In genomic region chr13:78309497-78310180, GRCh38 we compare ENCODE assay signal across 18 cellular contexts.
DNase-seq lines count a peak whose midpoint lies in the region; ATAC-seq, FAIRE-seq and TF ChIP-seq lines count a peak whose summit lies in the region.
"Had no signal": no experiment of that assay in that cellular context is flagged by ENCODE, and none has a peak within 500 bp of the region (broad histone marks: within the 10 kb centered on the region; RNA-seq: fewer than 3 reads in every experiment).

No MANE protein-coding gene starts in this region.

- in situ Hi-C loops in HepG2 (cut with HindIII; ENCODE audit: extremely low pct_ligation_motif_present, low pct_unique_long_range_greater_than_20kb), result no loop called here

- CTCF ChIA-PET in HepG2 (lab: Yijun Ruan, JAX; ENCODE audit: low intra/inter-chr PET ratio, low total read pairs), result no interaction called here

- ATAC-seq in right lobe of liver (peak in 3 of 4 donors; percentile 56 to 93 (median 59)), HepG2 (no peak), HG02623 (IDR thresholded peaks at IDR 0.05; ENCODE audit: unreplicated experiment) (peak; percentile 67), HG03378 (IDR thresholded peaks at IDR 0.05; ENCODE audit: unreplicated experiment) (peak; percentile 88), Right ventricle myocardium inferior (no peak)
- no peak for ATAC-seq in activated T-cell treated with anti-CD3 and anti-CD28 coated beads, Interleukin-2, amount 50 U/mL, for 4 hours

- H3K27me3 Mint-ChIP-seq in activated T-cell treated with anti-CD3 and anti-CD28 coated beads, Interleukin-2, amount 50 U/mL, for 4 hours (ENCODE audit: low read depth), result peaks cover 2% of the 10 kb centered on the region

- no peak overlapping the region for H3K4me3 Mint-ChIP-seq in activated T-cell treated with anti-CD3 and anti-CD28 coated beads, Interleukin-2, amount 50 U/mL, for 4 hours
- H3K4me3 Mint-ChIP-seq: activated naive CD8-positive, alpha-beta T cell treated with anti-CD3 and anti-CD28 coated beads, Interleukin-2, amount 10 ng/mL, durations not matched to agents 7 days and 5 days had no signal

- no peaks in the 10 kb centered on the region for H3K4me1 Mint-ChIP-seq in activated T-cell treated with anti-CD3 and anti-CD28 coated beads, Interleukin-2, amount 50 U/mL, for 4 hours (ENCODE audit: low read depth)
- H3K4me1 Mint-ChIP-seq: activated naive CD8-positive, alpha-beta T cell treated with anti-CD3 and anti-CD28 coated beads, Interleukin-2, amount 10 ng/mL, durations not matched to agents 7 days and 5 days had no signal

- intact Hi-C loops in right lobe of liver (cut with DNase I), result no loop called here
- intact Hi-C loops in HepG2 (cut with micrococcal nuclease; ENCODE audit: unreplicated experiment), result no loop called here
- intact Hi-C loops in Right ventricle myocardium inferior (cut with DNase I), result no loop called here

- no peak overlapping the region for H3K9ac ChIP-seq in HepG2 (ENCODE audit: insufficient read depth, low read depth, low read length)

- TF ChIP-seq CTCF in right lobe of liver (IDR thresholded peaks at IDR 0.05), result no peak
- TF ChIP-seq CTCF in HepG2 (CRISPR knock-in tag; IDR thresholded peaks at IDR 0.05), result no peak

- H3K9me3 ChIP-seq in right lobe of liver (no peaks in the 10 kb centered on the region), HepG2 (ENCODE audit: low read length) (no peaks in the 10 kb centered on the region)
- H3K9me3 ChIP-seq: spleen, transverse colon had no signal

- WGBS in right lobe of liver (ENCODE audit: insufficient coverage, low coverage, low lambda C conversion rate, missing lambda C conversion rate), result 54% methylated on average over 4 of the region's 4 CpGs
- WGBS in HepG2 (ENCODE audit: low lambda C conversion rate), result 2% methylated on average over 4 of the region's 4 CpGs

- no peaks in the 10 kb centered on the region for H3K79me2 ChIP-seq in HepG2 (ENCODE audit: insufficient read depth, low read length)

- no peak for TF ChIP-seq RAD21 in HepG2 (CRISPR knock-in tag; IDR thresholded peaks at IDR 0.05)

- no peak for DNase-seq in right lobe of liver
- DNase-seq in HepG2 (ENCODE audit: low spot score), result no peak
- no peak for DNase-seq in Right ventricle myocardium inferior (ENCODE audit: missing footprints)
- no peak for DNase-seq in activated T-cell treated with anti-CD3 and anti-CD28 coated beads, Interleukin-2, amount 50 U/mL, for 4 hours
- no peak for DNase-seq in activated T-cell treated with anti-CD3 and anti-CD28 coated beads, Interleukin-2, amount 50 U/mL, for 48 hours
- DNase-seq in ureter (ENCODE audit: low spot score), result no peak
- DNase-seq: 8988T; activated naive CD8-positive, alpha-beta T cell treated with anti-CD3 and anti-CD28 coated beads, Interleukin-2, amount 10 ng/mL, durations not matched to agents 7 days and 5 days; IMR-90; NCI-H1436; NCI-H524 treated with DMSO at 0.1 percent for 48 hours; Right ventricle myocardium superior; spleen; transverse colon had no signal

- H3K4me1 ChIP-seq in right lobe of liver (no peaks in the 10 kb centered on the region), HepG2 (ENCODE audit: insufficient read depth, low read length) (no peaks in the 10 kb centered on the region)
- H3K4me1 ChIP-seq: spleen, transverse colon had no signal

- no peak overlapping the region for H3K27ac ChIP-seq in right lobe of liver
- no peak overlapping the region for H3K27ac ChIP-seq in HepG2 (ENCODE audit: extremely low read length, insufficient read depth, low read length)
- H3K27ac ChIP-seq: spleen, transverse colon had no signal

- no peak for TF ChIP-seq EP300 in HepG2 (IDR thresholded peaks at IDR 0.05; ENCODE audit: low read depth in 2 of 2, low read length in 2 of 2)
- no peak for TF ChIP-seq EP300 in HepG2 (CRISPR knock-in tag; IDR thresholded peaks at IDR 0.05; ENCODE audit: borderline replicate concordance)

- no peaks in the 10 kb centered on the region for H3K9me3 Mint-ChIP-seq in activated T-cell treated with anti-CD3 and anti-CD28 coated beads, Interleukin-2, amount 50 U/mL, for 4 hours
- H3K9me3 Mint-ChIP-seq: activated naive CD8-positive, alpha-beta T cell treated with anti-CD3 and anti-CD28 coated beads, Interleukin-2, amount 10 ng/mL, durations not matched to agents 7 days and 5 days had no signal

- H4K20me1 ChIP-seq in HepG2 (ENCODE audit: insufficient read depth, low read length), result no peaks in the 10 kb centered on the region

- H3K4me2 ChIP-seq in HepG2 (ENCODE audit: low read depth, low read length), result no peak overlapping the region

- H3K36me3 Mint-ChIP-seq in activated T-cell treated with anti-CD3 and anti-CD28 coated beads, Interleukin-2, amount 50 U/mL, for 4 hours (ENCODE audit: insufficient read depth), result no peaks in the 10 kb centered on the region
- H3K36me3 Mint-ChIP-seq: activated naive CD8-positive, alpha-beta T cell treated with anti-CD3 and anti-CD28 coated beads, Interleukin-2, amount 10 ng/mL, durations not matched to agents 7 days and 5 days had no signal

- BruUV-seq in HepG2 (replicated peaks; lab: Mats Ljungman, UMichigan), result no TSS peak

- no peak for TF ChIP-seq POLR2A in right lobe of liver (IDR thresholded peaks at IDR 0.05)
- no peak for TF ChIP-seq POLR2A in HepG2 (IDR thresholded peaks at IDR 0.05; ENCODE audit: insufficient read depth in 1 of 2, low read depth in 2 of 2, low read length in 2 of 2)

- FAIRE-seq in HepG2 (lab: Jason Lieb, UNC), result no peak
- FAIRE-seq: colon, H54 had no signal

- H3K27me3 ChIP-seq in right lobe of liver, result no peaks in the 10 kb centered on the region
- H3K27me3 ChIP-seq in HepG2 (ENCODE audit: control insufficient read depth in 1 of 2, insufficient read depth in 2 of 2, low read length in 2 of 2), result no peaks in the 10 kb centered on the region
- H3K27me3 ChIP-seq: spleen, transverse colon had no signal

- H3K36me3 ChIP-seq in right lobe of liver, result no peaks in the 10 kb centered on the region
- no peaks in the 10 kb centered on the region for H3K36me3 ChIP-seq in HepG2 (replicated peaks in 1 of 2; ENCODE audit: control insufficient read depth in 1 of 2, insufficient read depth in 2 of 2, low read length in 2 of 2)
- H3K36me3 ChIP-seq: spleen, transverse colon had no signal

- no peak overlapping the region for H2AFZ ChIP-seq in HepG2 (ENCODE audit: low read length)

- POLR2A ChIA-PET in HepG2 (lab: Yijun Ruan, JAX), result no interaction called here

- H3K4me3 ChIP-seq in right lobe of liver (no peak overlapping the region), HepG2 (replicated peaks in 1 of 3; ENCODE audit: insufficient read depth in 1 of 3, low read depth in 2 of 3, low read length in 3 of 3) (no peak overlapping the region)
- H3K4me3 ChIP-seq: spleen, transverse colon had no signal

TF ChIP-seq in HepG2, 621 proteins besides CTCF, POLR2A, EP300 and RAD21:
- no peak for TF ChIP-seq NFRKB (IDR thresholded peaks at IDR 0.05)
- TF ChIP-seq E2F5 (CRISPR knock-in tag; conservative IDR thresholded peaks at IDR 0.05), result no peak
- TF ChIP-seq MTA1 (CRISPR knock-in tag; IDR thresholded peaks at IDR 0.05; ENCODE audit: borderline replicate concordance), result no peak
- TF ChIP-seq KLF11 (CRISPR knock-in tag; IDR thresholded peaks at IDR 0.05), result no peak
- no peak for TF ChIP-seq ZNF382 (CRISPR knock-in tag; IDR thresholded peaks at IDR 0.05; ENCODE audit: borderline replicate concordance)
- no peak for TF ChIP-seq U2AF2 (IDR thresholded peaks at IDR 0.05; ENCODE audit: low read depth, low read length)
- no peak for TF ChIP-seq ZNF577 (CRISPR knock-in tag; IDR thresholded peaks at IDR 0.05; ENCODE audit: borderline replicate concordance, low read depth)

Comparison
In these comparisons a context has a peak if more than half of its experiments do, and no peak if none do; other contexts are left out.
1. ATAC-seq: peak in right lobe of liver (3 of 4), HG02623 (single experiment) and HG03378 (single experiment); none in HepG2 (single experiment), Right ventricle myocardium inferior (single experiment) and activated T-cell treated with anti-CD3 and anti-CD28 coated beads, Interleukin-2, amount 50 U/mL, for 4 hours (0 of 2).